19 cellular contexts compared by ENCODE assay signal in genomic region chr5:179786861-179787260, GRCh38. TPM values are rescaled to one million over a fixed set of nuclear protein-coding genes. Genes with fewer than 3 reads are reported as not detected.
DNase-seq lines count a peak whose midpoint lies in the region; ATAC-seq and TF ChIP-seq lines count a peak whose summit lies in the region.
"Had no signal": no experiment of that assay in that cellular context is flagged by ENCODE, and none has a peak within 500 bp of the region (broad histone marks: within the 10 kb centered on the region; RNA-seq: fewer than 3 reads in every experiment).

No MANE protein-coding gene starts in this region.

- H3K9me3 ChIP-seq in Panc1 (ENCODE audit: control insufficient read depth, insufficient read depth, low read depth, low read length) (no peaks in the 10 kb centered on the region), lower lobe of right lung (no peaks in the 10 kb centered on the region)
- H3K9me3 ChIP-seq: HAP-1, SK-N-SH had no signal

- no TSS peak for BruUV-seq in Panc1 (replicated peaks; lab: Mats Ljungman, UMichigan)

- peak; percentile 32; the same call in 2 of the 3 replicates for ATAC-seq in GM23338
- 0 out of 2 replicates have a peak, but pooled peaks have one; percentile 28 for ATAC-seq in Panc1
- ATAC-seq in lower lobe of right lung, result no peak

- no peak overlapping the region for H2AFZ ChIP-seq in GM23338

- no peak overlapping the region for H3K4me3 Mint-ChIP-seq in GM23338
- H3K4me3 Mint-ChIP-seq: CD4-positive, CD25-positive, alpha-beta regulatory T cell had no signal

- H3K4me1 ChIP-seq in GM23338 (ENCODE audit: insufficient read depth) (no peaks in the 10 kb centered on the region), Panc1 (ENCODE audit: control insufficient read depth, insufficient read depth, low read length) (no peaks in the 10 kb centered on the region), lower lobe of right lung (peaks cover 5% of the 10 kb centered on the region)
- H3K4me1 ChIP-seq: HAP-1 had no signal

- POLR2A ChIA-PET in Panc1 (lab: Charles Lee), result interaction anchor here (0.7 kb wide), 1 partner anchor 19 kb away, joined by 8 read pairs; no protein-coding TSS in a partner anchor

- H4K20me1 ChIP-seq in GM23338 (replicated peaks; ENCODE audit: insufficient read depth), result no peaks in the 10 kb centered on the region

- no peaks in the 10 kb centered on the region for H3K27me3 ChIP-seq in GM23338 (ENCODE audit: insufficient read depth)
- H3K27me3 ChIP-seq in Panc1 (ENCODE audit: control insufficient read depth, insufficient read depth, low read length), result no peaks in the 10 kb centered on the region
- H3K27me3 ChIP-seq in lower lobe of right lung (ENCODE audit: low read depth), result no peaks in the 10 kb centered on the region

- no peak for DNase-seq in GM23338 (ENCODE audit: low spot score)
- no peak for DNase-seq in Panc1 (ENCODE audit: low read depth, low spot score)
- DNase-seq in posterior vena cava (ENCODE audit: low spot score), result peak; percentile 61
- DNase-seq in lower lobe of right lung, result no peak
- no peak for DNase-seq in substantia nigra (lab: John Stamatoyannopoulos, UW)
- DNase-seq: CD4-positive, CD25-positive, alpha-beta regulatory T cell; COR-L47; DMS 273 treated with DMSO at 0.1 percent for 48 hours; GDM1; MV-4-11; NCI-H187; NCI-H2107; NCI-H510A treated with DMSO at 0.1 percent for 48 hours; NCI-H774; SHP77 treated with DMSO at 0.1 percent for 48 hours; SK-N-SH had no signal

- in situ Hi-C loops in Panc1 (cut with HindIII; ENCODE audit: low pct_unique_long_range_greater_than_20kb, low sequenced_read_pairs), result no loop called here

- intact Hi-C loops in Panc1 (cut with micrococcal nuclease; ENCODE audit: unreplicated experiment), result no loop called here
- intact Hi-C loops in posterior vena cava (cut with DNase I), result no loop called here
- intact Hi-C loops in lower lobe of right lung (cut with DNase I), result no loop called here

- H3K36me3 ChIP-seq in GM23338 (ENCODE audit: insufficient read depth), result no peaks in the 10 kb centered on the region
- H3K36me3 ChIP-seq in Panc1 (ENCODE audit: control insufficient read depth, insufficient read depth, low read length), result no peaks in the 10 kb centered on the region
- peaks cover under 1% of the 10 kb centered on the region for H3K36me3 ChIP-seq in lower lobe of right lung
- H3K36me3 ChIP-seq: HAP-1 had no signal

- no peak overlapping the region for H3K27ac Mint-ChIP-seq in GM23338

- CTCF ChIA-PET in Panc1 (lab: Charles Lee), result interaction anchor here (0.7 kb wide), 1 partner anchor 23 kb away, joined by 3 read pairs; no protein-coding TSS in a partner anchor

- peaks cover 2% of the 10 kb centered on the region for H3K27me3 Mint-ChIP-seq in GM23338 (ENCODE audit: insufficient read depth, low read depth, poor library complexity)
- H3K27me3 Mint-ChIP-seq: CD4-positive, CD25-positive, alpha-beta regulatory T cell had no signal

- peaks cover 6% of the 10 kb centered on the region; the same call in 2 of the 3 replicates for H3K9me3 Mint-ChIP-seq in GM23338

- no peak for TF ChIP-seq CTCF in GM23338 (conservative IDR thresholded peaks at IDR 0.05; ENCODE audit: low read depth in 2 of 2)
- no peak for TF ChIP-seq CTCF in Panc1 (IDR thresholded peaks at IDR 0.05)
- TF ChIP-seq CTCF in lower lobe of right lung (IDR thresholded peaks at IDR 0.05), result no peak

- H3K4me3 ChIP-seq in GM23338 (no peak overlapping the region), Panc1 (ENCODE audit: low read depth in 2 of 2, low read length in 2 of 2) (no peak overlapping the region), lower lobe of right lung (no peak overlapping the region)
- H3K4me3 ChIP-seq: HAP-1 had no signal

- no peak overlapping the region for H3K27ac ChIP-seq in GM23338 (ENCODE audit: low read depth)
- H3K27ac ChIP-seq in Panc1 (ENCODE audit: low read length), result no peak overlapping the region
- H3K27ac ChIP-seq in lower lobe of right lung, result no peak overlapping the region
- H3K27ac ChIP-seq in substantia nigra (ENCODE audit: low read depth, low read length, poor library complexity, severe bottlenecking), result no peak overlapping the region
- H3K27ac ChIP-seq: KMS-11 had no signal

- H3K79me2 ChIP-seq in GM23338 (replicated peaks; ENCODE audit: insufficient read depth), result no peaks in the 10 kb centered on the region

- H3K4me1 Mint-ChIP-seq in GM23338, result no peaks in the 10 kb centered on the region

- H3F3A ChIP-seq in GM23338 (replicated peaks; ENCODE audit: low read depth), result no peaks in the 10 kb centered on the region; the same call in 1 of the 2 replicates

- H3K9me2 ChIP-seq in GM23338 (ENCODE audit: insufficient read depth), result no peaks in the 10 kb centered on the region
- H3K9me2 ChIP-seq: SK-N-SH had no signal

- peaks cover 5% of the 10 kb centered on the region for H3K36me3 Mint-ChIP-seq in GM23338 (ENCODE audit: low read depth)

- no peak overlapping the region for H3K4me2 ChIP-seq in GM23338
- H3K4me2 ChIP-seq: KMS-11, SK-N-SH had no signal

TF ChIP-seq in GM23338, 12 proteins besides CTCF, POLR2A, EP300 and RAD21 (continues in another document):
- TF ChIP-seq CREB1 (CRISPR knock-in tag; IDR thresholded peaks at IDR 0.05; ENCODE audit: low read depth) (no peak), EZH2 (IDR thresholded peaks at IDR 0.05; ENCODE audit: low read depth, unreplicated experiment) (no peak), ZNF114 (CRISPR knock-in tag; IDR thresholded peaks at IDR 0.05) (no peak), STAT1 (IDR thresholded peaks at IDR 0.05; ENCODE audit: unreplicated experiment) (no peak)

RNA-seq across cellular contexts. Expression of gene LTC4S, which starts 6.9 kb away (rescaled TPM):
- total RNA-seq in GM23338 (2014; rRNA removed; shearing (Covaris generic)), result 1.2 and 10.1 TPM in 2 replicates
- 4.0 and 5.8 TPM in 2 replicates for polyA plus RNA-seq in GM23338 (2016; fragmentation: Nextera tagmentation; extraction: Ambion mirVana)
- total RNA-seq in Panc1 (2021; ENCODE audit: unreplicated experiment), result 0.69 TPM
- polyA plus RNA-seq in Panc1 (2012; ENCODE audit: insufficient read length), result 1.2 TPM
- 10 to 100 TPM; 19.7 to 20.3 TPM for total RNA-seq in posterior vena cava
- 20.1 TPM for total RNA-seq in lower lobe of right lung
- total RNA-seq: Daoy had no signal

RNA-seq across cellular contexts. Expression of gene MGAT4B, which starts 19.8 kb away (rescaled TPM):
- 101 and 102 TPM in 2 replicates for total RNA-seq in GM23338 (2014; rRNA removed; shearing (Covaris generic))
- 32.3 and 37.7 TPM in 2 replicates for polyA plus RNA-seq in GM23338 (2016; fragmentation: Nextera tagmentation; extraction: Ambion mirVana)
- total RNA-seq in Panc1 (2021; ENCODE audit: unreplicated experiment) (406 TPM), posterior vena cava (10 to 100 TPM; 54.6 to 62.8 TPM), lower lobe of right lung (105 TPM)
- 616 TPM for polyA plus RNA-seq in Panc1 (2012; ENCODE audit: insufficient read length)

RNA-seq across cellular contexts. Expression of gene SQSTM1, which starts 33.8 kb away (rescaled TPM):
- total RNA-seq in GM23338 (2014; rRNA removed; shearing (Covaris generic)), result 83.6 and 92.6 TPM in 2 replicates
- 52.5 and 58.0 TPM in 2 replicates for polyA plus RNA-seq in GM23338 (2016; fragmentation: Nextera tagmentation; extraction: Ambion mirVana)
- total RNA-seq in Panc1 (2021; ENCODE audit: unreplicated experiment), result 985 TPM
- 958 TPM for polyA plus RNA-seq in Panc1 (2012; ENCODE audit: insufficient read length)
- 100 to 1,000 TPM; 245 to 333 TPM for total RNA-seq in posterior vena cava
- 450 TPM for total RNA-seq in lower lobe of right lung

RNA-seq across cellular contexts. Expression of gene MAML1, which starts 54.2 kb away (rescaled TPM):
- 43.8 and 43.9 TPM in 2 replicates for total RNA-seq in GM23338 (2014; rRNA removed; shearing (Covaris generic))
- 9.6 and 9.8 TPM in 2 replicates for polyA plus RNA-seq in GM23338 (2016; fragmentation: Nextera tagmentation; extraction: Ambion mirVana)
- total RNA-seq in Panc1 (2021; ENCODE audit: unreplicated experiment), result 31.3 TPM
- 33.1 TPM for polyA plus RNA-seq in Panc1 (2012; ENCODE audit: insufficient read length)
- total RNA-seq in posterior vena cava, result 10 to 100 TPM; 22.0 to 22.5 TPM
- total RNA-seq in lower lobe of right lung, result 27.8 TPM

Comparison
In these comparisons a context has a peak if more than half of its experiments do, and no peak if none do; other contexts are left out.
1. ATAC-seq: peak in GM23338 (single experiment) and Panc1 (single experiment); none in lower lobe of right lung (0 of 2).